ENCODE assay signal across 9 cellular contexts in genomic region chr17:46769531-46770438, GRCh38. TPM values are rescaled to one million over a fixed set of nuclear protein-coding genes. Genes with fewer than 3 reads are reported as not detected.
DNase-seq lines count a peak whose midpoint lies in the region; ATAC-seq and TF ChIP-seq lines count a peak whose summit lies in the region.
"Had no signal": no experiment of that assay in that cellular context is flagged by ENCODE, and none has a peak within 500 bp of the region (broad histone marks: within the 10 kb centered on the region; RNA-seq: fewer than 3 reads in every experiment).

No MANE protein-coding gene starts in this region.

- no peak overlapping the region for H3K9ac ChIP-seq in H9 (ENCODE audit: extremely low read depth, insufficient read length, low read length)
- peak overlapping the region in 1 of 2 donors; percentile 24 for H3K9ac ChIP-seq in colonic mucosa (ENCODE audit: low read depth in 2 of 2, low read length in 2 of 2)

- H2BK20ac ChIP-seq in H9 (ENCODE audit: low read depth, low read length, poor library complexity, severe bottlenecking) = no peak overlapping the region

- H3K4me1 ChIP-seq in H9 (ENCODE audit: insufficient read depth, low read length) = peaks cover 3% of the 10 kb centered on the region; the same call in 1 of the 2 replicates
- no peaks in the 10 kb centered on the region for H3K4me1 ChIP-seq in colonic mucosa

- H4K91ac ChIP-seq in H9 (ENCODE audit: insufficient read length, low read depth, low read length) = no peak overlapping the region

- H3K27me3 Mint-ChIP-seq in H9 (ENCODE audit: low read depth) (peaks cover 53% of the 10 kb centered on the region), neural crest cell (ENCODE audit: low read depth) (no peaks in the 10 kb centered on the region)

- H2BK15ac ChIP-seq in H9 (ENCODE audit: low read depth, low read length) = no peak overlapping the region

- H3K36me3 ChIP-seq in colonic mucosa = no peaks in the 10 kb centered on the region

- no CpG with 5 or more reads among the region's 56 CpGs for WGBS in H9 (ENCODE audit: extremely low coverage, insufficient read length, low lambda C conversion rate)

- no peak for ATAC-seq in GM21723 (IDR thresholded peaks at IDR 0.05; ENCODE audit: unreplicated experiment)

- no peak for TF ChIP-seq CTCF in H9 (conservative IDR thresholded peaks at IDR 0.05)
- no peak for TF ChIP-seq CTCF in colonic mucosa (IDR thresholded peaks at IDR 0.05)
- no peak for TF ChIP-seq CTCF in neural crest cell (conservative IDR thresholded peaks at IDR 0.05)

- no peak overlapping the region for H2BK120ac ChIP-seq in H9 (ENCODE audit: low read depth, low read length, poor library complexity, severe bottlenecking)

- no peaks in the 10 kb centered on the region for H4K20me1 ChIP-seq in H9 (ENCODE audit: control insufficient read depth, insufficient read depth, insufficient read length)

- no peak overlapping the region for H3K23ac ChIP-seq in H9 (ENCODE audit: insufficient read length, low read depth, low read length)

- no peak overlapping the region for H3K4me2 ChIP-seq in H9 (ENCODE audit: insufficient read depth, insufficient read length, low read length)

- intact Hi-C loops in colonic mucosa (cut with DNase I) = no loop called here

- no peak overlapping the region for H2BK12ac ChIP-seq in H9 (ENCODE audit: insufficient read length, low read depth, low read length)

- H3T11ph ChIP-seq in H9 (ENCODE audit: low read length) = no peak overlapping the region

- H3K9me3 ChIP-seq in H9 (ENCODE audit: control insufficient read depth, low read depth, low read length) (no peaks in the 10 kb centered on the region), colonic mucosa (no peaks in the 10 kb centered on the region)

- H3K4me3 Mint-ChIP-seq in H9 (peak overlapping the region in 1 of 2 experiments; percentile 75; a peak in 2 of 5 replicates), neural crest cell (peak overlapping the region; percentile 72)

- H3K14ac ChIP-seq in H9 (ENCODE audit: insufficient read depth, low read length) = no peak overlapping the region

- DNase-seq in AG08396 (ENCODE audit: low spot score) (peak; percentile 8), H9 (peak; percentile 43), colonic mucosa (peak; percentile 15), neural crest cell (ENCODE audit: low read depth, low spot score) (no peak), NCI-H1048 (lab: John Stamatoyannopoulos, UW) (no peak), NCI-H1694 (lab: John Stamatoyannopoulos, UW) (no peak), epidermal melanocyte (ENCODE audit: insufficient read length, low spot score) (no peak)
- DNase-seq: effector CD8-positive, alpha-beta T cell had no signal

- peaks cover 9% of the 10 kb centered on the region for H3K23me2 ChIP-seq in H9 (ENCODE audit: insufficient read length, low read depth, low read length, poor library complexity, severe bottlenecking)

- H3K4me3 ChIP-seq in colonic mucosa = no peak overlapping the region

- H4K8ac ChIP-seq in H9 (replicated peaks; ENCODE audit: insufficient read length, low read depth, low read length) = no peak overlapping the region

- H3K4ac ChIP-seq in H9 (ENCODE audit: low read depth, low read length) = no peak overlapping the region

- H3K4me1 Mint-ChIP-seq in H9 (peaks cover 35 to 43% of the 10 kb centered on the region in 2 experiments), neural crest cell (peaks cover 23% of the 10 kb centered on the region)

- no peak overlapping the region for H2AK5ac ChIP-seq in H9 (ENCODE audit: insufficient read length, low read length)

- H3K79me1 ChIP-seq in H9 (ENCODE audit: insufficient read depth, low read depth, low read length, poor library complexity, severe bottlenecking) = no peaks in the 10 kb centered on the region

- H3K27ac Mint-ChIP-seq in H9 (no peak overlapping the region), neural crest cell (ENCODE audit: unreplicated experiment) (no peak overlapping the region)

- no peaks in the 10 kb centered on the region; a peak in 1 of 5 replicates for H3K9me3 Mint-ChIP-seq in H9
- no peaks in the 10 kb centered on the region for H3K9me3 Mint-ChIP-seq in neural crest cell

- H2AFZ ChIP-seq in H9 (ENCODE audit: low read length) = no peak overlapping the region

- no peak overlapping the region for H2BK5ac ChIP-seq in H9 (ENCODE audit: insufficient read length, low read length)

- H3K36me3 Mint-ChIP-seq in H9 (ENCODE audit: insufficient read depth in 1 of 3, low read depth in 3 of 3) (peaks cover 0 to 42% (median 5%) of the 10 kb centered on the region in 3 experiments; a peak in 4 of 7 replicates), neural crest cell (ENCODE audit: low read depth) (peaks cover 6% of the 10 kb centered on the region)

- no peak overlapping the region for H3K18ac ChIP-seq in H9 (ENCODE audit: insufficient read length, low read depth, low read length)

- H3K27me3 ChIP-seq in H9 (ENCODE audit: insufficient read depth, low read length) (peaks cover 24% of the 10 kb centered on the region; the same call in 1 of the 2 replicates), colonic mucosa (no peaks in the 10 kb centered on the region)

- H3K56ac ChIP-seq in H9 (ENCODE audit: insufficient read length, low read depth, low read length) = no peak overlapping the region

- H3K79me2 ChIP-seq in H9 (ENCODE audit: insufficient read depth, low read length) = no peaks in the 10 kb centered on the region

- no peak overlapping the region for H4K5ac ChIP-seq in H9 (ENCODE audit: insufficient read length, low read depth, low read length)

- H3K27ac ChIP-seq in H9 (ENCODE audit: insufficient read length, low read depth, low read length) (no peak overlapping the region), colonic mucosa (no peak overlapping the region)

RNA-seq across cellular contexts. Expression of gene WNT3, which starts 48.7 kb away (rescaled TPM):
- total RNA-seq in H9 (2021) (22.4 and 22.7 TPM in 2 replicates), colonic mucosa (1 to 10 TPM in 1 of 2 donors, under 1 TPM in 1; 0.64 to 1.0 TPM), neural crest cell (8.4 and 9.3 TPM in 2 replicates)

Comparison
In these comparisons a context has a peak if more than half of its experiments do, and no peak if none do; other contexts are left out.
1. DNase-seq: peak in AG08396 (single experiment), H9 (single experiment) and colonic mucosa (single experiment); none in neural crest cell (single experiment), NCI-H1048 (single experiment), NCI-H1694 (single experiment) and epidermal melanocyte (single experiment).